In the genomic region with DNA sequence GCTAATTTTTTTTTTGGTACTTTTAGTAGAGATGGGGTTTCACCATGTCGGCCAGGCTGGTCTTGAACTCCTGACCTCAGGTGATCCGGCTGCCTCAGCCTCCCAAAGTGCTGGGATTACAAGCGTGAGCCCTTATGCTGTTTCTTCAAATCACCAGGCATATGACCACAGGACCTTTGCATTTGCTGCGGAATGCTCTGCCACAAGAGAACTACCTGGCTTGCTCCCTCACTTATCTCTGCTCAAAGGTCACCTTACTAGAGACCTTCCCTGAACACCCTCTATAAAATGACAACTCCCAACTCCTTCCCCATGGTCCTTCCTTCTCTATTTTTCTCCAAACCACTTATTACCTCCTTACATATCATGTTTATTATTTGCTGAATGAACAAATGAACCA, we compare ENCODE assay signal across 10 cellular contexts. TPM values are rescaled to one million over a fixed set of nuclear protein-coding genes. Genes with fewer than 3 reads are reported as not detected.
DNase-seq lines count a peak whose midpoint lies in the region; ATAC-seq and TF ChIP-seq lines count a peak whose summit lies in the region.
"Had no signal": no experiment of that assay in that cellular context is flagged by ENCODE, and none has a peak within 500 bp of the region (broad histone marks: within the 10 kb centered on the region; RNA-seq: fewer than 3 reads in every experiment).

No MANE protein-coding gene starts in this region.

- peaks cover 5% of the 10 kb centered on the region for H3K36me3 Mint-ChIP-seq in activated CD4-positive, alpha-beta T cell treated with anti-CD3 and anti-CD28 coated beads for 36 hours (ENCODE audit: low read depth)
- H3K36me3 Mint-ChIP-seq in activated CD8-positive, alpha-beta T cell treated with anti-CD3 and anti-CD28 coated beads for 36 hours (ENCODE audit: low read depth), result no peaks in the 10 kb centered on the region
- peaks cover 10% of the 10 kb centered on the region for H3K36me3 Mint-ChIP-seq in stimulated activated effector memory CD8-positive, alpha-beta T cell treated with anti-CD3 and anti-CD28 coated beads, Interleukin-12 subunit alpha, Interleukin-12 subunit beta, amount 100 ng/mL, for 72 hours

- intact Hi-C loops in activated CD4-positive, alpha-beta T cell treated with anti-CD3 and anti-CD28 coated beads for 36 hours (cut with DNase I, micrococcal nuclease), result loop anchor here (2.0 to 10.0 kb wide), 3 partner anchors 45 to 609 kb away; a partner anchor contains a TSS
- intact Hi-C loops in activated CD8-positive, alpha-beta T cell treated with anti-CD3 and anti-CD28 coated beads for 36 hours (cut with micrococcal nuclease), result no loop called here

- H3K27me3 ChIP-seq in iPS-20b (ENCODE audit: insufficient read depth, low read length), result no peaks in the 10 kb centered on the region

- no peak for ATAC-seq in activated CD4-positive, alpha-beta T cell treated with anti-CD3 and anti-CD28 coated beads for 36 hours
- no peak for ATAC-seq in activated CD8-positive, alpha-beta T cell treated with anti-CD3 and anti-CD28 coated beads for 36 hours
- ATAC-seq in stimulated activated effector memory CD8-positive, alpha-beta T cell treated with anti-CD3 and anti-CD28 coated beads, Interleukin-12 subunit alpha, Interleukin-12 subunit beta, amount 100 ng/mL, for 72 hours, result no peak
- no peak for ATAC-seq in GM19455 (IDR thresholded peaks at IDR 0.05; ENCODE audit: unreplicated experiment)
- no peak for ATAC-seq in GM21825 (IDR thresholded peaks at IDR 0.05; ENCODE audit: unreplicated experiment)

- H3K4me1 Mint-ChIP-seq in activated CD4-positive, alpha-beta T cell treated with anti-CD3 and anti-CD28 coated beads for 36 hours, result peaks cover 18% of the 10 kb centered on the region
- peaks cover 18% of the 10 kb centered on the region for H3K4me1 Mint-ChIP-seq in activated CD8-positive, alpha-beta T cell treated with anti-CD3 and anti-CD28 coated beads for 36 hours (ENCODE audit: low read depth)
- peaks cover 27% of the 10 kb centered on the region for H3K4me1 Mint-ChIP-seq in stimulated activated effector memory CD8-positive, alpha-beta T cell treated with anti-CD3 and anti-CD28 coated beads, Interleukin-12 subunit alpha, Interleukin-12 subunit beta, amount 100 ng/mL, for 72 hours

- H3K27ac Mint-ChIP-seq in activated CD4-positive, alpha-beta T cell treated with anti-CD3 and anti-CD28 coated beads for 36 hours, result peak overlapping the region; percentile 29
- H3K27ac Mint-ChIP-seq in activated CD8-positive, alpha-beta T cell treated with anti-CD3 and anti-CD28 coated beads for 36 hours, result peak overlapping the region; percentile 93
- peak overlapping the region; percentile 96 for H3K27ac Mint-ChIP-seq in stimulated activated effector memory CD8-positive, alpha-beta T cell treated with anti-CD3 and anti-CD28 coated beads, Interleukin-12 subunit alpha, Interleukin-12 subunit beta, amount 100 ng/mL, for 72 hours

- H3K9me3 Mint-ChIP-seq in activated CD4-positive, alpha-beta T cell treated with anti-CD3 and anti-CD28 coated beads for 36 hours (ENCODE audit: low read depth), result no peaks in the 10 kb centered on the region
- H3K9me3 Mint-ChIP-seq in activated CD8-positive, alpha-beta T cell treated with anti-CD3 and anti-CD28 coated beads for 36 hours, result no peaks in the 10 kb centered on the region
- H3K9me3 Mint-ChIP-seq in stimulated activated effector memory CD8-positive, alpha-beta T cell treated with anti-CD3 and anti-CD28 coated beads, Interleukin-12 subunit alpha, Interleukin-12 subunit beta, amount 100 ng/mL, for 72 hours, result peaks cover 4% of the 10 kb centered on the region

- peaks cover 3% of the 10 kb centered on the region; the same call in 1 of the 2 replicates for H3K4me1 ChIP-seq in iPS-20b (ENCODE audit: insufficient read depth, low read length)

- no peaks in the 10 kb centered on the region for H3K36me3 ChIP-seq in iPS-20b (ENCODE audit: insufficient read depth, low read depth, low read length)

- peak overlapping the region; percentile 82 for H3K4me3 Mint-ChIP-seq in activated CD4-positive, alpha-beta T cell treated with anti-CD3 and anti-CD28 coated beads for 36 hours
- peak overlapping the region; percentile 93 for H3K4me3 Mint-ChIP-seq in activated CD8-positive, alpha-beta T cell treated with anti-CD3 and anti-CD28 coated beads for 36 hours
- H3K4me3 Mint-ChIP-seq in stimulated activated effector memory CD8-positive, alpha-beta T cell treated with anti-CD3 and anti-CD28 coated beads, Interleukin-12 subunit alpha, Interleukin-12 subunit beta, amount 100 ng/mL, for 72 hours, result peak overlapping the region; percentile 93

- no peak for DNase-seq in activated CD4-positive, alpha-beta T cell treated with anti-CD3 and anti-CD28 coated beads for 36 hours
- no peak for DNase-seq in activated CD4-positive, alpha-beta T cell treated with anti-CD3 and anti-CD28 coated beads for 48 hours
- DNase-seq in activated CD8-positive, alpha-beta T cell treated with anti-CD3 and anti-CD28 coated beads for 36 hours, result no peak
- no peak for DNase-seq in stimulated activated effector memory CD8-positive, alpha-beta T cell treated with anti-CD3 and anti-CD28 coated beads, Interleukin-12 subunit alpha, Interleukin-12 subunit beta, amount 100 ng/mL, for 72 hours (ENCODE audit: low spot score in 2 of 2)
- no peak for DNase-seq in hippocampal formation (lab: John Stamatoyannopoulos, UW)
- DNase-seq: amygdala, MV-4-11 had no signal

- POLR2A ChIA-PET in activated CD4-positive, alpha-beta T cell treated with anti-CD3 and anti-CD28 coated beads for 36 hours (lab: Charles Lee), result no interaction called here
- POLR2A ChIA-PET in activated CD8-positive, alpha-beta T cell treated with anti-CD3 and anti-CD28 coated beads for 36 hours (lab: Charles Lee), result interaction anchor here (0.9 kb wide), 1 partner anchor 266 kb away, joined by 4 read pairs; a partner anchor contains a TSS

- H3K9me3 ChIP-seq in iPS-20b (ENCODE audit: insufficient read depth, low read depth, low read length), result no peaks in the 10 kb centered on the region

- peak overlapping the region; percentile 95 for H3K4me3 ChIP-seq in iPS-20b (ENCODE audit: low read length)

- CTCF ChIA-PET in activated CD4-positive, alpha-beta T cell treated with anti-CD3 and anti-CD28 coated beads for 36 hours (lab: Charles Lee), result no interaction called here
- CTCF ChIA-PET in activated CD8-positive, alpha-beta T cell treated with anti-CD3 and anti-CD28 coated beads for 36 hours (lab: Charles Lee), result interaction anchor here (0.9 kb wide), 1 partner anchor 48 kb away, joined by 5 read pairs; a partner anchor contains a TSS

- no peak overlapping the region for H3K27ac ChIP-seq in iPS-20b (ENCODE audit: low read length)

- H3K9ac ChIP-seq in iPS-20b (ENCODE audit: low read depth, low read length), result no peak overlapping the region

- H3K27me3 Mint-ChIP-seq in activated CD4-positive, alpha-beta T cell treated with anti-CD3 and anti-CD28 coated beads for 36 hours, result no peaks in the 10 kb centered on the region
- no peaks in the 10 kb centered on the region for H3K27me3 Mint-ChIP-seq in activated CD8-positive, alpha-beta T cell treated with anti-CD3 and anti-CD28 coated beads for 36 hours

- TF ChIP-seq CTCF in activated CD8-positive, alpha-beta T cell treated with anti-CD3 and anti-CD28 coated beads for 36 hours (IDR thresholded peaks at IDR 0.05), result no peak

RNA-seq across cellular contexts. Expression of a gene that starts 1.4 kb away (rescaled TPM):
- 10 to 100 TPM; 17.1 to 19.3 TPM for total RNA-seq in activated CD4-positive, alpha-beta T cell treated with anti-CD3 and anti-CD28 coated beads for 36 hours
- total RNA-seq in activated CD8-positive, alpha-beta T cell treated with anti-CD3 and anti-CD28 coated beads for 36 hours, result 10 to 100 TPM; 14.9 to 17.8 TPM

RNA-seq across cellular contexts. Expression of a gene that starts 16.8 kb away (rescaled TPM):
- total RNA-seq in activated CD4-positive, alpha-beta T cell treated with anti-CD3 and anti-CD28 coated beads for 36 hours, result 10 to 100 TPM; 10.5 to 14.0 TPM
- total RNA-seq in activated CD8-positive, alpha-beta T cell treated with anti-CD3 and anti-CD28 coated beads for 36 hours, result 10 to 100 TPM; 11.7 to 12.5 TPM

RNA-seq across cellular contexts. Expression of a gene that starts 46.4 kb away (rescaled TPM):
- total RNA-seq in activated CD4-positive, alpha-beta T cell treated with anti-CD3 and anti-CD28 coated beads for 36 hours, result 10 to 100 TPM; 45.3 to 49.5 TPM
- 10 to 100 TPM; 44.9 to 48.7 TPM for total RNA-seq in activated CD8-positive, alpha-beta T cell treated with anti-CD3 and anti-CD28 coated beads for 36 hours

RNA-seq across cellular contexts. Expression of a gene that starts 48.0 kb away (rescaled TPM):
- total RNA-seq in activated CD4-positive, alpha-beta T cell treated with anti-CD3 and anti-CD28 coated beads for 36 hours, result 1 to 10 TPM; 7.3 to 9.3 TPM
- total RNA-seq in activated CD8-positive, alpha-beta T cell treated with anti-CD3 and anti-CD28 coated beads for 36 hours, result 10 to 100 TPM; 21.8 to 23.9 TPM

RNA-seq across cellular contexts. Expression of a gene that starts 59.3 kb away (rescaled TPM):
- 10 to 100 TPM; 87.9 to 92.9 TPM for total RNA-seq in activated CD4-positive, alpha-beta T cell treated with anti-CD3 and anti-CD28 coated beads for 36 hours
- total RNA-seq in activated CD8-positive, alpha-beta T cell treated with anti-CD3 and anti-CD28 coated beads for 36 hours, result 10 to 100 TPM; 85.9 to 91.2 TPM

Comparison
In these comparisons a context has a peak if more than half of its experiments do, and no peak if none do; other contexts are left out.
1. H3K27ac Mint-ChIP-seq: peak in every context shown above with its lines; median percentile 96 in stimulated activated effector memory CD8-positive, alpha-beta T cell treated with anti-CD3 and anti-CD28 coated beads, Interleukin-12 subunit alpha, Interleukin-12 subunit beta, amount 100 ng/mL, for 72 hours; 93 in activated CD8-positive, alpha-beta T cell treated with anti-CD3 and anti-CD28 coated beads for 36 hours; 29 in activated CD4-positive, alpha-beta T cell treated with anti-CD3 and anti-CD28 coated beads for 36 hours.